Comparison of ENCODE assay signal across 8 cellular contexts in the genomic region with DNA sequence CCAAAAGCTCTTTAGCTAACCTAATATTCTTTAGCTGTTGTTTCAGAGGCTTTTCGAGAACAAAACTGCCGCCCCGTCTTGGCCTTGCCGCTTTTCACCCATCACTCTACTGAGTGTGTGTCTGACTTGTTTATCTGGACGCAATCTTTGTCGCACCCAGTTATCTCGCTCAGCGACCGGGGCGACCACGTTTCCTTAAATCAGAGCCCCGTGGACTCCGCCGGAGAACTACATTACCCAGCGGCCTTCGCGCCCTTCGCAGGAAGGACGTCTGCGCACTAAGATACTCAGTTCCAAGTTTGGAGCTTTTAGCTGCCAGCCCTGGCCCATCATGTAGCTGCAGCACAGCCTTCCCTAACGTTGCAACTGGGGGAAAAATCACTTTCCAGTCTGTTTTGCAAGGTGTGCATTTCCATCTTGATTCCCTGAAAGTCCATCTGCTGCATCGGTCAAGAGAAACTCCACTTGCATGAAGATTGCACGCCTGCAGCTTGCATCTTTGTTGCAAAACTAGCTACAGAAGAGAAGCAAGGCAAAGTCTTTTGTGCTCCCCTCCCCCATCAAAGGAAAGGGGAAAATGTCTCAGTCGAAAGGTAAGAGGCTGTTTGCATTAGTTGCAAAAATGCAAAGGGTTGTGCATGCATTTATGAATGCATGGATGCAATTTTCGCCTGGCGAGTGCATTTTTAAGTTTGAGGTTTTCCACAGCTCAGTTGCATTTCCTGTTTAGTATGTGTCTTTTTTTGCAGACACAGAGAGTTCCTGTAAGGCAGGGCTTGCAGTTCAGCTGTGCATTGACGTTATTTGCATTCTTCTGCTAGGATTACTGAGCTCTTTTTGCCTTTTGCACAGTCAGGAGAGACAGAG. TPM values are rescaled to one million over a fixed set of nuclear protein-coding genes. Genes with fewer than 3 reads are reported as not detected.
DNase-seq lines count a peak whose midpoint lies in the region; ATAC-seq and TF ChIP-seq lines count a peak whose summit lies in the region.

A gene (plus strand): TSS at position 290 of the 867 bp plus-strand sequence. CDS start 288 bp downstream, at position 578.

- TF ChIP-seq CTCF in dorsolateral prefrontal cortex (IDR thresholded peaks at IDR 0.05 in 54 of 56, conservative IDR thresholded peaks at IDR 0.05 in 2 of 56; ENCODE audit: low read depth in 1 of 56, partially characterized antibody in 56 of 56) (peak in 14 of 56 donors; percentile 6 to 39 (median 14)), liver (IDR thresholded peaks at IDR 0.05; ENCODE audit: low read depth, low read length, missing input control) (no peak)

- H3K4me1 ChIP-seq in liver (ENCODE audit: control insufficient read depth in 4 of 4, insufficient read depth in 4 of 4, low read length in 3 of 4), result peaks cover 0 to 16% (median 11%) of the 10 kb centered on the region in 4 donors

- peak within 1 kb of the TSS; percentile 48 to 86 (median 72) for H3K4me3 ChIP-seq in dorsolateral prefrontal cortex
- H3K4me3 ChIP-seq in liver (ENCODE audit: low read depth in 1 of 3, low read length in 3 of 3), result peak within 1 kb of the TSS; percentile 54 to 98 (median 73)

- DNase-seq in ACHN, result peak; percentile 72
- DNase-seq in NCI-H2227 treated with DMSO at 0.1 percent for 48 hours (lab: John Stamatoyannopoulos, UW), result peak; percentile 82
- DNase-seq in activated CD4-positive, alpha-beta T cell treated with anti-CD3 and anti-CD28 coated beads for 4 hours, result peak; percentile 68 to 76
- DNase-seq in dorsolateral prefrontal cortex, result peak; percentile 79 to 91 (median 88)
- DNase-seq in stimulated activated CD4-positive, alpha-beta T cell treated with anti-CD3 and anti-CD28 coated beads, Interleukin-4, amount 100 ng/mL, for 24 hours, result peak; percentile 80

- TF ChIP-seq RAD21 in liver (IDR thresholded peaks at IDR 0.05), result peak in 1 of 2 donors; percentile 9

- H3K27ac ChIP-seq in dorsolateral prefrontal cortex (peak within 1 kb of the TSS in 37 of 59 donors; percentile 2 to 78 (median 55)), liver (ENCODE audit: low read depth in 1 of 2, low read length in 2 of 2) (no peak within 1 kb of the TSS)

- H3K36me3 ChIP-seq in liver (ENCODE audit: control insufficient read depth in 4 of 4, insufficient read depth in 3 of 4, low read depth in 1 of 4, low read length in 3 of 4), result no peaks in the 10 kb centered on the region

- peak within 1 kb of the TSS in 1 of 2 donors; percentile 80 for H3K9ac ChIP-seq in liver (ENCODE audit: low read depth in 1 of 2, low read length in 2 of 2)

- no peaks in the 10 kb centered on the region for H3K9me3 ChIP-seq in liver (ENCODE audit: control insufficient read depth in 4 of 4, low read length in 3 of 4)

- ATAC-seq in GM18858 (IDR thresholded peaks at IDR 0.05; ENCODE audit: unreplicated experiment) (peak; percentile 90), HG03060 (IDR thresholded peaks at IDR 0.05; ENCODE audit: low read depth, unreplicated experiment) (peak; percentile 85)

- WGBS in liver, result under 1% methylated on average over 27 of the region's 27 CpGs

- intact Hi-C loops in dorsolateral prefrontal cortex (cut with DNase I), result loop anchor here (5.0 to 10.0 kb wide), 3 partner anchors 90 to 108 kb away; a partner anchor contains a TSS

- in situ Hi-C loops in ACHN (cut with HindIII; ENCODE audit: low pct_ligation_motif_present, low pct_unique_long_range_greater_than_20kb, low sequenced_read_pairs), result no loop called here

- H3K27me3 ChIP-seq in dorsolateral prefrontal cortex, result peaks cover 0 to 2% (median 0%) of the 10 kb centered on the region in 45 donors
- H3K27me3 ChIP-seq in liver (ENCODE audit: control insufficient read depth in 4 of 4, insufficient read depth in 4 of 4, low read length in 3 of 4), result no peaks in the 10 kb centered on the region

TF ChIP-seq in liver, 16 proteins besides CTCF, POLR2A, EP300 and RAD21:
- TF ChIP-seq HNF4A (conservative IDR thresholded peaks at IDR 0.05) (peak; percentile 28 to 37), YY1 (IDR thresholded peaks at IDR 0.05) (peak; percentile 27), FOXA1 (IDR thresholded peaks at IDR 0.05) (no peak), EGR1 (IDR thresholded peaks at IDR 0.05; ENCODE audit: low read depth in 2 of 2) (no peak), GABPA (IDR thresholded peaks at IDR 0.05 in 1 of 2, conservative IDR thresholded peaks at IDR 0.05 in 1 of 2) (peak in 1 of 2 donors; percentile 75)
- TF ChIP-seq, protein P1, sequence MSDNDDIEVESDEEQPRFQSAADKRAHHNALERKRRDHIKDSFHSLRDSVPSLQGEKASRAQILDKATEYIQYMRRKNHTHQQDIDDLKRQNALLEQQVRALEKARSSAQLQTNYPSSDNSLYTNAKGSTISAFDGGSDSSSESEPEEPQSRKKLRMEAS (IDR thresholded peaks at IDR 0.05), result peak; percentile 7

RNA-seq across cellular contexts. Expression of the gene that starts here (rescaled TPM):
- total RNA-seq in dorsolateral prefrontal cortex, result 10 to 100 TPM in 119 of 120 experiments, 1 to 10 TPM in 1; 9.1 to 26.7 (median 17.7) TPM
- 1 to 10 TPM; 2.0 to 5.4 TPM for total RNA-seq in liver
- polyA plus RNA-seq in liver, result 1 to 10 TPM in 1 of 2 donors, under 1 TPM in 1; 0.31 to 3.2 TPM

Comparison
In these comparisons a context has a peak if more than half of its experiments do, and no peak if none do; other contexts are left out.
1. H3K27ac ChIP-seq: peak in dorsolateral prefrontal cortex (37 of 59); none in liver (0 of 2).
2. Peak in every context shown above with its lines, with median percentiles within 50 percentile points of each other: DNase-seq.